In genomic region chr12:67594888-67595287, GRCh38 we compare ENCODE assay signal across 3 cellular contexts.
TF ChIP-seq lines count a peak whose summit lies in the region.

No MANE protein-coding gene starts in this region.

TF ChIP-seq in SK-N-SH treated with all-trans-retinoic acid at 6 μM for 48 hours, 23 proteins besides CTCF, POLR2A, EP300 and RAD21:
- TF ChIP-seq ESRRG (CRISPR knock-in tag; IDR thresholded peaks at IDR 0.05) (no peak), ZNF8 (CRISPR knock-in tag; IDR thresholded peaks at IDR 0.05) (no peak), TSHZ2 (CRISPR knock-in tag; IDR thresholded peaks at IDR 0.05) (no peak), CSDC2 (CRISPR knock-in tag; IDR thresholded peaks at IDR 0.05) (no peak), BACH2 (CRISPR knock-in tag; IDR thresholded peaks at IDR 0.05; ENCODE audit: borderline replicate concordance) (peak; percentile 80; the same call in 1 of the 2 replicates), ZNF70 (CRISPR knock-in tag; IDR thresholded peaks at IDR 0.05) (no peak)

TF ChIP-seq in SK-N-SH, 30 proteins besides CTCF, POLR2A, EP300 and RAD21:
- TF ChIP-seq FOXJ3 (CRISPR knock-in tag; IDR thresholded peaks at IDR 0.05) (no peak), TEAD4 (IDR thresholded peaks at IDR 0.05; ENCODE audit: borderline replicate concordance, insufficient read depth) (no peak), NFIC (IDR thresholded peaks at IDR 0.05; ENCODE audit: borderline replicate concordance) (no peak), FOSL2 (IDR thresholded peaks at IDR 0.05; ENCODE audit: borderline replicate concordance, low read depth) (no peak), TAF1 (IDR thresholded peaks at IDR 0.05; ENCODE audit: borderline replicate concordance, low read depth, low read length) (no peak), MXI1 (IDR thresholded peaks at IDR 0.05; ENCODE audit: low read depth, low read length) (no peak), USF1 (IDR thresholded peaks at IDR 0.05; ENCODE audit: borderline replicate concordance, low read depth) (no peak)

TF ChIP-seq in H1, 55 proteins besides CTCF, POLR2A, EP300 and RAD21:
- TF ChIP-seq BACH1 (IDR thresholded peaks at IDR 0.05; ENCODE audit: low read length) (peak; percentile 94), SIRT6 (IDR thresholded peaks at IDR 0.05; ENCODE audit: low read length) (no peak), MAFK (IDR thresholded peaks at IDR 0.05; ENCODE audit: low read depth, low read length) (peak; percentile 78)
TF ChIP-seq in H1: peak in this region for 2.
